8 cellular contexts compared by ENCODE assay signal in the genomic region with DNA sequence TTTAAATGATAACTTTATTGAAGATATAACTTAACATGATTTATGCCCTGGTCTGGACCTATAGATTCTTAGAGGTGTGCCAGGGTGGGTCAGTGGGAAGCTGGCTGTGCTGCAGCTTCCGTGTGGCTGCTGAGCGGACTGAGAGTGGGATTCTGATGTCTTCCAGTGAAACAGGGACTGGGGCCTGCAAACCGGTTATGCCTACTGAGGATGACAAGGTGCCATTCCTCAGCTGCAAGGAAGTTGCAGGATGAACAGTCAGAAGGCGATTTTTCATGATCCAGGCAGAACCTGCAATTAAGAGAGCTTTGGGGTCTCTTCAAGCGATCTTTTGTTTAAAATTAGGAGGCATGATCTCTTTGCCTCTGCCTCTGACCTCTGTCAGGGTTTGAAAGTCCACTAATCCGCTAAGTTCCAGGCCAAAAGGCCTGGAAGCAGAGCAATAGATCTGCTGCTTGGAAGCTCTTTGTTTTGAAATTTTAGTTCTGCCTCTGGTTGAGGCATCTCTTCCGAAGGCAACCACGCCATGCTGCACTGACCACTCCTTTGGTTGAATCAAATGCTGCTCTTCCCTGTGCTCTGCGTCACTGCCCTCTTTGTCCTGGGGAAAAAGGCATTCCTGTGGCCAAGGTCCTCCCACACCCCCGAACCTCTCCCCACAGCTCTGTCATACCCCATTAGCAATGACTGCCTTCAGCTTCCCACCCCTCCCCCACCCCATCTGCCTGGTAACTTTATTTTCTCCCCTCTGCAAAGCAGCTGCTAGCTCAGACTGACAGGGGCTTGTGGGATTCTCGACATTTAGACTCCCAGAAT. TPM values are rescaled to one million over a fixed set of nuclear protein-coding genes. Genes with fewer than 3 reads are reported as not detected.
DNase-seq lines count a peak whose midpoint lies in the region; ATAC-seq and TF ChIP-seq lines count a peak whose summit lies in the region.

No MANE protein-coding gene starts in this region.

- H2BK120ac ChIP-seq in mesenchymal stem cell (ENCODE audit: low read depth, low read length): no peak overlapping the region

- no peaks in the 10 kb centered on the region for H3K9me3 Mint-ChIP-seq in CD8-positive, alpha-beta T cell
- H3K9me3 Mint-ChIP-seq in activated T-helper 2 cell treated with anti-CD3 and anti-CD28 coated beads, Interferon-gamma antibody, Interleukin-2, Interleukin-4, amounts not matched to agents 10 μg/mL and 5 μg/mL and 100 μg/mL, durations not matched to agents 14 hours and 24 hours and 36 hours: no peaks in the 10 kb centered on the region

- H3K18ac ChIP-seq in mesenchymal stem cell (ENCODE audit: low read depth in 1 of 2, low read length in 2 of 2): peak overlapping the region in 1 of 2 experiments; percentile 49

- H3K27me3 ChIP-seq in CD8-positive, alpha-beta T cell (ENCODE audit: insufficient read depth, low read length): no peaks in the 10 kb centered on the region
- no peaks in the 10 kb centered on the region for H3K27me3 ChIP-seq in HUES6 (ENCODE audit: control insufficient read depth, insufficient read depth, low read length)
- H3K27me3 ChIP-seq in mesenchymal stem cell (ENCODE audit: control insufficient read depth in 1 of 2, insufficient read depth in 1 of 2, low read length in 2 of 2): peaks cover 0 to 9% of the 10 kb centered on the region in 2 experiments
- H3K27me3 ChIP-seq in ascending aorta: no peaks in the 10 kb centered on the region

- H2BK5ac ChIP-seq in mesenchymal stem cell (ENCODE audit: low read depth, low read length, poor library complexity, severe bottlenecking): no peak overlapping the region

- intact Hi-C loops in CD8-positive, alpha-beta T cell (cut with DNase I, micrococcal nuclease): loop anchor here (2.0 to 10.0 kb wide), 2 partner anchors 25 to 769 kb away; a partner anchor contains a TSS
- intact Hi-C loops in activated T-helper 2 cell treated with anti-CD3 and anti-CD28 coated beads, Interferon-gamma antibody, Interleukin-2, Interleukin-4, amounts not matched to agents 10 μg/mL and 5 μg/mL and 100 μg/mL, durations not matched to agents 14 hours and 24 hours and 36 hours (cut with micrococcal nuclease): loop anchor here (1.0 to 10.0 kb wide), 3 partner anchors 26 to 49 kb away; a partner anchor contains a TSS
- intact Hi-C loops in ascending aorta (cut with DNase I): no loop called here

- H4K8ac ChIP-seq in mesenchymal stem cell (ENCODE audit: low read length): peak overlapping the region; percentile 60

- H3K4me1 Mint-ChIP-seq in CD8-positive, alpha-beta T cell (ENCODE audit: low read depth): peaks cover 67% of the 10 kb centered on the region
- H3K4me1 Mint-ChIP-seq in activated T-helper 2 cell treated with anti-CD3 and anti-CD28 coated beads, Interferon-gamma antibody, Interleukin-2, Interleukin-4, amounts not matched to agents 10 μg/mL and 5 μg/mL and 100 μg/mL, durations not matched to agents 14 hours and 24 hours and 36 hours (ENCODE audit: low read depth): peaks cover 50% of the 10 kb centered on the region

- 55% methylated on average over 11 of the region's 11 CpGs for WGBS in mesenchymal stem cell

- peak overlapping the region; percentile 93 for H3K27ac Mint-ChIP-seq in CD8-positive, alpha-beta T cell
- peak overlapping the region; percentile 75 for H3K27ac Mint-ChIP-seq in activated T-helper 2 cell treated with anti-CD3 and anti-CD28 coated beads, Interferon-gamma antibody, Interleukin-2, Interleukin-4, amounts not matched to agents 10 μg/mL and 5 μg/mL and 100 μg/mL, durations not matched to agents 14 hours and 24 hours and 36 hours

- no peak overlapping the region for H3K4ac ChIP-seq in mesenchymal stem cell (ENCODE audit: low read depth in 1 of 2, low read length in 2 of 2)

- TF ChIP-seq CTCF in CD8-positive, alpha-beta T cell (IDR thresholded peaks at IDR 0.05): no peak
- no peak for TF ChIP-seq CTCF in ascending aorta (IDR thresholded peaks at IDR 0.05)

- peak overlapping the region; percentile 95 for H3K4me3 Mint-ChIP-seq in CD8-positive, alpha-beta T cell
- peak overlapping the region; percentile 9 for H3K4me3 Mint-ChIP-seq in activated T-helper 2 cell treated with anti-CD3 and anti-CD28 coated beads, Interferon-gamma antibody, Interleukin-2, Interleukin-4, amounts not matched to agents 10 μg/mL and 5 μg/mL and 100 μg/mL, durations not matched to agents 14 hours and 24 hours and 36 hours (ENCODE audit: low read depth)

- H3K79me1 ChIP-seq in mesenchymal stem cell (replicated peaks; ENCODE audit: low read length, poor library complexity, severe bottlenecking): peaks cover 6% of the 10 kb centered on the region

- H3K23ac ChIP-seq in mesenchymal stem cell (ENCODE audit: low read length in 2 of 2): no peak overlapping the region

- H3K27ac ChIP-seq in CD8-positive, alpha-beta T cell (ENCODE audit: low read depth, low read length): no peak overlapping the region
- H3K27ac ChIP-seq in HUES6 (ENCODE audit: low read depth, low read length) (no peak overlapping the region), mesenchymal stem cell (ENCODE audit: low read length, poor library complexity, severe bottlenecking) (peak overlapping the region; percentile 62), ascending aorta (no peak overlapping the region)

- H3K36me3 ChIP-seq in CD8-positive, alpha-beta T cell (ENCODE audit: insufficient read depth, low read length): no peaks in the 10 kb centered on the region
- H3K36me3 ChIP-seq in HUES6 (ENCODE audit: control insufficient read depth, insufficient read depth, low read length): no peaks in the 10 kb centered on the region
- no peaks in the 10 kb centered on the region for H3K36me3 ChIP-seq in mesenchymal stem cell (ENCODE audit: control insufficient read depth in 1 of 2, insufficient read depth in 2 of 2, low read depth in 1 of 2, low read length in 2 of 2)
- H3K36me3 ChIP-seq in ascending aorta: no peaks in the 10 kb centered on the region

- no peak overlapping the region for H2BK12ac ChIP-seq in mesenchymal stem cell (ENCODE audit: low read length in 2 of 2)

- POLR2A ChIA-PET in CD8-positive, alpha-beta T cell (lab: Charles Lee): interaction anchor here (0.8 to 6.0 kb wide), 6 partner anchors 8 to 46 kb away, joined by 3 to 75 read pairs (median 4); a partner anchor contains a TSS

- no peak overlapping the region for H3K9ac ChIP-seq in HUES6 (ENCODE audit: low read length)
- no peak overlapping the region for H3K9ac ChIP-seq in mesenchymal stem cell (ENCODE audit: low read length)

- peaks cover 65% of the 10 kb centered on the region for H3K4me1 ChIP-seq in CD8-positive, alpha-beta T cell (ENCODE audit: insufficient read depth, low read length)
- H3K4me1 ChIP-seq in HUES6 (ENCODE audit: control insufficient read depth, insufficient read depth, low read length): peaks cover 26% of the 10 kb centered on the region
- peaks cover 12% of the 10 kb centered on the region for H3K4me1 ChIP-seq in mesenchymal stem cell (ENCODE audit: control insufficient read depth, insufficient read depth, low read depth, low read length)
- peaks cover 0 to 9% of the 10 kb centered on the region in 2 donors for H3K4me1 ChIP-seq in ascending aorta

- no peaks in the 10 kb centered on the region for H3K27me3 Mint-ChIP-seq in CD8-positive, alpha-beta T cell (ENCODE audit: low read depth)
- no peaks in the 10 kb centered on the region for H3K27me3 Mint-ChIP-seq in activated T-helper 2 cell treated with anti-CD3 and anti-CD28 coated beads, Interferon-gamma antibody, Interleukin-2, Interleukin-4, amounts not matched to agents 10 μg/mL and 5 μg/mL and 100 μg/mL, durations not matched to agents 14 hours and 24 hours and 36 hours (ENCODE audit: low read depth)

- no peaks in the 10 kb centered on the region for H3K9me3 ChIP-seq in CD8-positive, alpha-beta T cell (ENCODE audit: low read length)
- H3K9me3 ChIP-seq in HUES6 (ENCODE audit: control insufficient read depth, insufficient read depth, low read depth, low read length) (no peaks in the 10 kb centered on the region), mesenchymal stem cell (ENCODE audit: control insufficient read depth, low read length) (no peaks in the 10 kb centered on the region), ascending aorta (no peaks in the 10 kb centered on the region)

- DNase-seq in CD8-positive, alpha-beta T cell: no peak
- no peak for DNase-seq in activated T-helper 2 cell treated with anti-CD3 and anti-CD28 coated beads, Interferon-gamma antibody, Interleukin-2, Interleukin-4, amounts not matched to agents 10 μg/mL and 5 μg/mL and 100 μg/mL, durations not matched to agents 14 hours and 24 hours and 36 hours (ENCODE audit: low spot score)
- DNase-seq in mesenchymal stem cell: peak; percentile 78
- no peak for DNase-seq in ascending aorta (ENCODE audit: low spot score in 2 of 2)

- H3K14ac ChIP-seq in mesenchymal stem cell (ENCODE audit: low read length in 2 of 2): no peak overlapping the region

- ATAC-seq in CD8-positive, alpha-beta T cell: no peak
- ATAC-seq in HG03045 (IDR thresholded peaks at IDR 0.05; ENCODE audit: unreplicated experiment) (no peak), GM21528 (IDR thresholded peaks at IDR 0.05; ENCODE audit: low FRiP score, unreplicated experiment) (no peak), HG02973 (IDR thresholded peaks at IDR 0.05; ENCODE audit: unreplicated experiment) (no peak)

- peak overlapping the region; percentile 50 for H2AK5ac ChIP-seq in mesenchymal stem cell (ENCODE audit: low read length, severe bottlenecking)

- H2AFZ ChIP-seq in mesenchymal stem cell (ENCODE audit: low read depth, low read length): peak overlapping the region; percentile 64

- peak overlapping the region; percentile 34 for H4K91ac ChIP-seq in mesenchymal stem cell (ENCODE audit: low read length)

- CTCF ChIA-PET in CD8-positive, alpha-beta T cell (lab: Charles Lee): interaction anchor here (0.7 to 2.3 kb wide), 8 partner anchors 10 to 50 kb away, joined by 3 to 11 read pairs (median 4); a partner anchor contains a TSS

- no peak overlapping the region for H2BK15ac ChIP-seq in mesenchymal stem cell (ENCODE audit: low read depth, poor library complexity, severe bottlenecking)

- H3K36me3 Mint-ChIP-seq in CD8-positive, alpha-beta T cell: no peaks in the 10 kb centered on the region
- peaks cover 12% of the 10 kb centered on the region for H3K36me3 Mint-ChIP-seq in activated T-helper 2 cell treated with anti-CD3 and anti-CD28 coated beads, Interferon-gamma antibody, Interleukin-2, Interleukin-4, amounts not matched to agents 10 μg/mL and 5 μg/mL and 100 μg/mL, durations not matched to agents 14 hours and 24 hours and 36 hours (ENCODE audit: low read depth)

- no peak overlapping the region for H3K4me2 ChIP-seq in mesenchymal stem cell (ENCODE audit: low read length, poor library complexity, severe bottlenecking)

- no peak overlapping the region for H3K4me3 ChIP-seq in CD8-positive, alpha-beta T cell (ENCODE audit: low read depth, low read length)
- H3K4me3 ChIP-seq in HUES6 (ENCODE audit: low read depth, low read length) (peak overlapping the region; percentile 30), mesenchymal stem cell (ENCODE audit: insufficient read depth in 1 of 2, low read depth in 1 of 2, low read length in 2 of 2) (no peak overlapping the region), ascending aorta (no peak overlapping the region)

RNA-seq across cellular contexts. Expression of a gene that starts 2.0 kb away (rescaled TPM):
- not detected for total RNA-seq in CD8-positive, alpha-beta T cell
- total RNA-seq in activated T-helper 2 cell treated with anti-CD3 and anti-CD28 coated beads, Interferon-gamma antibody, Interleukin-2, Interleukin-4, amounts not matched to agents 10 μg/mL and 5 μg/mL and 100 μg/mL, durations not matched to agents 14 hours and 24 hours and 36 hours: 1.3 and 1.6 TPM in 2 replicates
- polyA plus RNA-seq in mesenchymal stem cell (2013, experiment 1 of 2): 1.2 TPM
- polyA plus RNA-seq in mesenchymal stem cell (2013, experiment 2 of 2): 1.2 TPM
- total RNA-seq in ascending aorta: 7.3 TPM

RNA-seq across cellular contexts. Expression of a gene that starts 2.1 kb away (rescaled TPM):
- total RNA-seq in CD8-positive, alpha-beta T cell: 1 to 10 TPM; 5.9 to 6.4 TPM
- total RNA-seq in activated T-helper 2 cell treated with anti-CD3 and anti-CD28 coated beads, Interferon-gamma antibody, Interleukin-2, Interleukin-4, amounts not matched to agents 10 μg/mL and 5 μg/mL and 100 μg/mL, durations not matched to agents 14 hours and 24 hours and 36 hours: 11.5 and 15.2 TPM in 2 replicates
- polyA plus RNA-seq in mesenchymal stem cell (2013, experiment 1 of 2): 5.5 TPM
- polyA plus RNA-seq in mesenchymal stem cell (2013, experiment 2 of 2): 4.8 TPM
- total RNA-seq in ascending aorta: 32.2 TPM

RNA-seq across cellular contexts. Expression of a gene that starts 25.5 kb away (rescaled TPM):
- 100 to 1,000 TPM; 120 to 125 TPM for total RNA-seq in CD8-positive, alpha-beta T cell
- 452 and 492 TPM in 2 replicates for total RNA-seq in activated T-helper 2 cell treated with anti-CD3 and anti-CD28 coated beads, Interferon-gamma antibody, Interleukin-2, Interleukin-4, amounts not matched to agents 10 μg/mL and 5 μg/mL and 100 μg/mL, durations not matched to agents 14 hours and 24 hours and 36 hours
- polyA plus RNA-seq in mesenchymal stem cell (2013, experiment 1 of 2): 151 TPM
- polyA plus RNA-seq in mesenchymal stem cell (2013, experiment 2 of 2): 150 TPM
- 45.4 TPM for total RNA-seq in ascending aorta
